Comparison of ENCODE assay signal across 8 cellular contexts in genomic region chr15:67076147-67076843, GRCh38.
A peak's percentile ranks its signal among the peaks of the same experiment; 100 is the strongest.
DNase-seq lines count a peak whose midpoint lies in the region; ATAC-seq and TF ChIP-seq lines count a peak whose summit lies in the region.

No MANE protein-coding gene starts in this region.

- peak overlapping the region; percentile 53 for H3K4me2 ChIP-seq in OCI-LY3 (ENCODE audit: low read length)

- H3K27me3 Mint-ChIP-seq in effector memory CD8-positive, alpha-beta T cell, result no peaks in the 10 kb centered on the region

- H4K20me1 ChIP-seq in OCI-LY3 (ENCODE audit: insufficient read depth, low read length), result peaks cover 28% of the 10 kb centered on the region; the same call in 1 of the 2 replicates

- peak; percentile 72 for DNase-seq in activated naive CD4-positive, alpha-beta T cell treated with Interleukin-2 at 50 U/mL for 16 hours
- no peak for DNase-seq in activated naive CD4-positive, alpha-beta T cell (lab: John Stamatoyannopoulos, UW)
- no peak for DNase-seq in effector memory CD8-positive, alpha-beta T cell
- DNase-seq in stimulated activated CD4-positive, alpha-beta T cell treated with anti-CD3 and anti-CD28 coated beads, Interleukin-4, amount 100 ng/mL, for 24 hours, result peak; percentile 73
- DNase-seq in NCI-H526 treated with DMSO at 0.1 percent for 48 hours (lab: John Stamatoyannopoulos, UW) (no peak), HuH-7 (ENCODE audit: low spot score) (no peak)

- peak overlapping the region in 1 of 2 donors; percentile 21 for H3K4me3 Mint-ChIP-seq in effector memory CD8-positive, alpha-beta T cell

- H3K27ac Mint-ChIP-seq in effector memory CD8-positive, alpha-beta T cell, result peak overlapping the region; percentile 59 to 92

- H3K36me3 Mint-ChIP-seq in effector memory CD8-positive, alpha-beta T cell (ENCODE audit: insufficient read depth), result peaks cover 14% of the 10 kb centered on the region

- H3K36me3 ChIP-seq in OCI-LY3 (replicated peaks; ENCODE audit: low read depth, low read length), result no peaks in the 10 kb centered on the region

- no peaks in the 10 kb centered on the region for H3K9me3 Mint-ChIP-seq in effector memory CD8-positive, alpha-beta T cell

- no peaks in the 10 kb centered on the region for H3K27me3 ChIP-seq in OCI-LY3 (ENCODE audit: low read depth, low read length)

- peaks cover 42% of the 10 kb centered on the region for H3K79me2 ChIP-seq in OCI-LY3 (ENCODE audit: low read length)

- H3K4me1 ChIP-seq in OCI-LY3 (ENCODE audit: low read length), result peaks cover 53% of the 10 kb centered on the region

- no peak for ATAC-seq in effector memory CD8-positive, alpha-beta T cell (replicated peaks)
- ATAC-seq in HG03139 (IDR thresholded peaks at IDR 0.05; ENCODE audit: unreplicated experiment), result no peak

- peaks cover 67 to 84% of the 10 kb centered on the region in 2 donors for H3K4me1 Mint-ChIP-seq in effector memory CD8-positive, alpha-beta T cell (ENCODE audit: low read depth in 2 of 2)

- H3K27ac ChIP-seq in OCI-LY3 (ENCODE audit: low read length), result no peak overlapping the region

- H3K4me3 ChIP-seq in OCI-LY3 (ENCODE audit: low read length), result no peak overlapping the region

- H3K9ac ChIP-seq in OCI-LY3 (ENCODE audit: low read length), result peak overlapping the region; percentile 21; the same call in 1 of the 2 replicates

- H2AFZ ChIP-seq in OCI-LY3 (ENCODE audit: low read depth, low read length), result no peak overlapping the region

- no peaks in the 10 kb centered on the region for H3K9me3 ChIP-seq in OCI-LY3 (ENCODE audit: insufficient read depth, low read length)

- peak; percentile 17; the same call in 1 of the 2 replicates for TF ChIP-seq CTCF in OCI-LY3 (IDR thresholded peaks at IDR 0.05; ENCODE audit: low read depth, low read length)

Comparison
In these comparisons a context has a peak if more than half of its experiments do, and no peak if none do; other contexts are left out.
1. DNase-seq: peak in activated naive CD4-positive, alpha-beta T cell treated with Interleukin-2 at 50 U/mL for 16 hours (single experiment) and stimulated activated CD4-positive, alpha-beta T cell treated with anti-CD3 and anti-CD28 coated beads, Interleukin-4, amount 100 ng/mL, for 24 hours (single experiment); none in activated naive CD4-positive, alpha-beta T cell (0 of 4), effector memory CD8-positive, alpha-beta T cell (0 of 3), NCI-H526 treated with DMSO at 0.1 percent for 48 hours (single experiment) and HuH-7 (single experiment).